ENCODE assay signal across 17 cellular contexts in the genomic region with DNA sequence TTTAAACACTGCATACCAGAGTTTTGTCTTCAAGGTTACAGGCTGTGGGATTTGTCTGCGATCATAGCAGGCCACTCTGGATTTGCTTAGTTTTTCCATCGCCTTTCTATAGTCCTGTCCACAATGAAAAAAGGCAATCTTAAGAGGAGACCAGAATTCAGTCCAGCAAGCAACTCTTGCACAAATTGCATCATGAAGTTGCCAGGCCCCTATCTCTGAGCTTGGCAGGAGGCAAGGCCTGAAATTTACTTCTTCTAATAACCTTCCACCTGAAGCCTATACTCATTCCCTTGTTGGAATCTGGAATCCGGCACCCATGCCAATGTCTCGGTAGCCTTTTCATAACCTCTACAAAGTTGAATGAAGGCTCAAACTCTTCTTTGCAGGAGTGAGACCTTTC.
DNase-seq lines count a peak whose midpoint lies in the region; ATAC-seq, FAIRE-seq and TF ChIP-seq lines count a peak whose summit lies in the region.
"Had no signal": no experiment of that assay in that cellular context is flagged by ENCODE, and none has a peak within 500 bp of the region (broad histone marks: within the 10 kb centered on the region; RNA-seq: fewer than 3 reads in every experiment).

No MANE protein-coding gene starts in this region.

- no peaks in the 10 kb centered on the region for H3K79me1 ChIP-seq in mesendoderm (ENCODE audit: low read length)

- no TSS peak for BruUV-seq in K562 (replicated peaks; lab: Mats Ljungman, UMichigan)

- H2BK15ac ChIP-seq in mesendoderm (replicated peaks; ENCODE audit: low read depth), result no peak overlapping the region

- TF ChIP-seq POLR2A in K562 (conservative IDR thresholded peaks at IDR 0.05), result no peak
- TF ChIP-seq POLR2A in lower leg skin (IDR thresholded peaks at IDR 0.05), result no peak

- TF ChIP-seq RAD21 in K562 (CRISPR knock-in tag; conservative IDR thresholded peaks at IDR 0.05 in 1 of 2, IDR thresholded peaks at IDR 0.05 in 1 of 2), result no peak

- TF ChIP-seq EP300 in K562 (IDR thresholded peaks at IDR 0.05; ENCODE audit: low read length), result no peak

- H4K20me1 ChIP-seq in K562 (replicated peaks; ENCODE audit: control insufficient read depth, insufficient read depth, low read length), result no peaks in the 10 kb centered on the region; the same call in 1 of the 2 replicates
- H4K20me1 ChIP-seq: BLaER1 treated with 17β-estradiol and CSF1 and Interleukin-3, amounts not matched to agents 10 nM and 100 nM had no signal

- POLR2A ChIA-PET in K562 (lab: Yijun Ruan, JAX), result no interaction called here

- H3K9me1 ChIP-seq in K562 (ENCODE audit: control insufficient read depth, insufficient read depth, low read length), result no peaks in the 10 kb centered on the region

- H3K27me3 ChIP-seq in right cardiac atrium (ENCODE audit: control insufficient read depth, insufficient read depth) (no peaks in the 10 kb centered on the region), K562 (ENCODE audit: control insufficient read depth in 2 of 2, insufficient read depth in 2 of 2, low read length in 2 of 2) (peaks cover 0 to 15% of the 10 kb centered on the region in 2 experiments; a peak in 3 of 5 replicates), mesendoderm (ENCODE audit: insufficient read depth, low read length, poor library complexity) (no peaks in the 10 kb centered on the region), thoracic aorta (replicated peaks; ENCODE audit: insufficient read depth) (no peaks in the 10 kb centered on the region)
- H3K27me3 ChIP-seq: BLaER1 treated with 17β-estradiol and CSF1 and Interleukin-3, amounts not matched to agents 10 nM and 100 nM had no signal

- H3K27ac ChIP-seq in right cardiac atrium (ENCODE audit: low read length) (no peak overlapping the region), K562 (ENCODE audit: extremely low read depth, low read depth, low read length) (no peak overlapping the region), mesendoderm (ENCODE audit: low read depth, low read length) (no peak overlapping the region), thoracic aorta (peak overlapping the region; percentile 22 to 48)
- H3K27ac ChIP-seq: BLaER1 treated with 17β-estradiol and CSF1 and Interleukin-3, amounts not matched to agents 10 nM and 100 nM; GM23248 had no signal

- CTCF ChIA-PET in K562 (lab: Yijun Ruan, JAX; ENCODE audit: low intra/inter-chr PET ratio), result no interaction called here

- H3K36me3 ChIP-seq in K562 (ENCODE audit: control insufficient read depth, insufficient read depth, low read length) (no peaks in the 10 kb centered on the region), mesendoderm (ENCODE audit: control insufficient read depth, insufficient read depth, low read length) (no peaks in the 10 kb centered on the region), thoracic aorta (no peaks in the 10 kb centered on the region)
- H3K36me3 ChIP-seq: BLaER1 treated with 17β-estradiol and CSF1 and Interleukin-3, amounts not matched to agents 10 nM and 100 nM had no signal

- TF ChIP-seq CTCF in K562 (IDR thresholded peaks at IDR 0.05 in 2 of 3, conservative IDR thresholded peaks at IDR 0.05 in 1 of 3; ENCODE audit: insufficient read depth in 2 of 3, low read depth in 1 of 3, low read length in 3 of 3) (no peak), thoracic aorta (IDR thresholded peaks at IDR 0.05) (no peak), lower leg skin (IDR thresholded peaks at IDR 0.05) (no peak)

- ATAC-seq in left ventricle myocardium superior, result peak; percentile 6
- no peak for ATAC-seq in right cardiac atrium
- ATAC-seq in K562, result no peak
- no peak for ATAC-seq in thoracic aorta (ENCODE audit: insufficient number of reproducible peaks, low FRiP score, low read depth)
- no peak for ATAC-seq in GM19397 (IDR thresholded peaks at IDR 0.05; ENCODE audit: unreplicated experiment)

- H3K4me2 ChIP-seq in K562 (ENCODE audit: insufficient read depth, low read length) (no peak overlapping the region), mesendoderm (ENCODE audit: low read length) (no peak overlapping the region)

- H3K4me3 ChIP-seq in right cardiac atrium (ENCODE audit: low read length), result no peak overlapping the region
- no peak overlapping the region for H3K4me3 ChIP-seq in K562
- no peak overlapping the region for H3K4me3 ChIP-seq in mesendoderm (ENCODE audit: low read length)
- H3K4me3 ChIP-seq in thoracic aorta, result no peak overlapping the region
- H3K4me3 ChIP-seq in lower leg skin (ENCODE audit: low read depth, poor library complexity, severe bottlenecking), result no peak overlapping the region
- H3K4me3 ChIP-seq: BLaER1 treated with 17β-estradiol and CSF1 and Interleukin-3, amounts not matched to agents 10 nM and 100 nM; GM23248 had no signal

- H4K8ac ChIP-seq in mesendoderm (ENCODE audit: low read depth, low read length), result no peak overlapping the region

- FAIRE-seq in K562 (lab: Jason Lieb, UNC), result no peak
- FAIRE-seq: GM19239 had no signal

- H3K18ac ChIP-seq in mesendoderm (ENCODE audit: low read length), result no peak overlapping the region

- DNase-seq in left ventricle myocardium superior (no peak), right cardiac atrium (no peak), K562 (ENCODE audit: extremely low read depth in 1 of 4, low spot score in 3 of 4) (no peak), mesendoderm (no peak), thoracic aorta (ENCODE audit: low spot score) (no peak), lower leg skin (ENCODE audit: low spot score in 2 of 2) (no peak), NCI-H526 (lab: John Stamatoyannopoulos, UW) (no peak)
- DNase-seq: 8988T; CD4-positive, CD25-positive, alpha-beta regulatory T cell; DMS53; GF-D8; GM23248; H9; IMR-90 had no signal

- H3K56ac ChIP-seq in mesendoderm (ENCODE audit: low read length), result no peak overlapping the region

- in situ Hi-C loops in K562 (cut with MboI), result no loop called here

- H3K79me2 ChIP-seq in K562 (ENCODE audit: control insufficient read depth, insufficient read depth, low read length), result no peaks in the 10 kb centered on the region
- H3K79me2 ChIP-seq in mesendoderm (ENCODE audit: control insufficient read depth, insufficient read depth, low read length), result peaks cover 3% of the 10 kb centered on the region

- no peak overlapping the region for H2BK5ac ChIP-seq in mesendoderm (ENCODE audit: low read length)

- intact Hi-C loops in left ventricle myocardium superior (cut with micrococcal nuclease) (no loop called here), right cardiac atrium (cut with DNase I) (loop anchor here in 1 of 4 donors (10.0 kb wide), 1 partner anchor 92 kb away; no protein-coding TSS in a partner anchor), K562 (cut with micrococcal nuclease) (loop anchor here (5.0 kb wide), 1 partner anchor 90 kb away; no protein-coding TSS in a partner anchor), lower leg skin (cut with DNase I; ENCODE audit: low total_unique reads) (no loop called here)

- no peak overlapping the region for H2BK120ac ChIP-seq in mesendoderm (ENCODE audit: low read depth, low read length)

- H3K4ac ChIP-seq in mesendoderm (ENCODE audit: low read depth, low read length), result peak overlapping the region; percentile 49

- no peak overlapping the region for H3K9ac ChIP-seq in K562 (ENCODE audit: insufficient read depth in 1 of 2, low read depth in 2 of 2, low read length in 2 of 2)
- H3K9ac ChIP-seq in mesendoderm (ENCODE audit: low read length), result no peak overlapping the region
- H3K9ac ChIP-seq: BLaER1 treated with 17β-estradiol and CSF1 and Interleukin-3, amounts not matched to agents 10 nM and 100 nM; GM23248 had no signal

- no peak overlapping the region for H2AK5ac ChIP-seq in mesendoderm (ENCODE audit: low read length)

- no peak overlapping the region for H4K5ac ChIP-seq in mesendoderm (ENCODE audit: low read length)

- 92% methylated on average over 4 of the region's 4 CpGs for WGBS in right cardiac atrium
- 0% methylated on average over 4 of the region's 4 CpGs for WGBS in K562 (ENCODE audit: insufficient coverage, low coverage, missing lambda C conversion rate)
- no CpG with 5 or more reads among the region's 4 CpGs for WGBS in mesendoderm (ENCODE audit: extremely low coverage, insufficient coverage, low lambda C conversion rate)
- WGBS in lower leg skin, 2 donors, result 97 to 98% methylated on average over 4 of the region's 4 CpGs

- H3K9me3 ChIP-seq in right cardiac atrium (ENCODE audit: control insufficient read depth, low read length) (no peaks in the 10 kb centered on the region), K562 (replicated peaks; ENCODE audit: control insufficient read depth, insufficient read depth, low read depth, low read length) (no peaks in the 10 kb centered on the region), thoracic aorta (no peaks in the 10 kb centered on the region)
- H3K9me3 ChIP-seq: BLaER1 treated with 17β-estradiol and CSF1 and Interleukin-3, amounts not matched to agents 10 nM and 100 nM had no signal

- H2AFZ ChIP-seq in K562 (ENCODE audit: low read depth, low read length), result no peak overlapping the region
- H2AFZ ChIP-seq: GM23248 had no signal

- H3K4me1 ChIP-seq in right cardiac atrium (ENCODE audit: control insufficient read depth, insufficient read depth, low read length) (peaks cover 9% of the 10 kb centered on the region), K562 (replicated peaks in 1 of 2; ENCODE audit: control insufficient read depth in 2 of 2, insufficient read depth in 2 of 2, low read length in 2 of 2) (no peaks in the 10 kb centered on the region), mesendoderm (ENCODE audit: control insufficient read depth, low read depth, low read length) (peaks cover 17% of the 10 kb centered on the region), thoracic aorta (ENCODE audit: control insufficient read depth in 1 of 2, low read depth in 2 of 2) (peaks cover 55 to 94% of the 10 kb centered on the region in 2 donors)

- no peak overlapping the region for H3K23ac ChIP-seq in mesendoderm (ENCODE audit: low read length)

TF ChIP-seq in K562, 482 proteins besides CTCF, POLR2A, EP300 and RAD21:
- TF ChIP-seq ZNF134 (CRISPR knock-in tag; conservative IDR thresholded peaks at IDR 0.05), result no peak
- no peak for TF ChIP-seq CEBPG (CRISPR knock-in tag; IDR thresholded peaks at IDR 0.05)
- peak; percentile 23 to 43; a peak in 2 of 4 replicates for TF ChIP-seq CEBPG (tag; conservative IDR thresholded peaks at IDR 0.05 in 1 of 2, IDR thresholded peaks at IDR 0.05 in 1 of 2)

Comparison
In these comparisons a context has a peak if more than half of its experiments do, and no peak if none do; other contexts are left out.
1. H3K27ac ChIP-seq: peak in thoracic aorta (2 of 2); none in right cardiac atrium (single experiment), K562 (single experiment) and mesendoderm (single experiment).